Comparison of ENCODE assay signal across 8 cellular contexts in genomic region chr11:124724854-124725718, GRCh38. TPM values are rescaled to one million over a fixed set of nuclear protein-coding genes. Genes with fewer than 3 reads are reported as not detected.
A peak's percentile ranks its signal among the peaks of the same experiment; 100 is the strongest.
DNase-seq lines count a peak whose midpoint lies in the region; ATAC-seq and TF ChIP-seq lines count a peak whose summit lies in the region.

No MANE protein-coding gene starts in this region.

- H3K36me3 ChIP-seq in thoracic aorta, result no peaks in the 10 kb centered on the region
- no peaks in the 10 kb centered on the region for H3K36me3 ChIP-seq in testis (ENCODE audit: low read depth, missing control alignments)

- H3K27ac ChIP-seq in thoracic aorta (peak overlapping the region; percentile 38 to 59), testis (no peak overlapping the region)

- DNase-seq in DMS79 treated with DMSO at 0.1 percent for 48 hours (lab: John Stamatoyannopoulos, UW), result peak; percentile 30
- no peak for DNase-seq in DMS79 (lab: John Stamatoyannopoulos, UW)
- no peak for DNase-seq in thoracic aorta (ENCODE audit: low spot score)
- DNase-seq in activated CD4-positive, alpha-beta T cell treated with anti-CD3 and anti-CD28 coated beads, Interleukin-2, amount 50 U/mL, for 48 hours, result no peak
- no peak for DNase-seq in testis
- no peak for DNase-seq in sciatic nerve (ENCODE audit: low spot score)

- H3K4me1 Mint-ChIP-seq in brain, result peaks cover 73% of the 10 kb centered on the region

- H3K4me3 Mint-ChIP-seq in brain, result peak overlapping the region in 3 of 5 experiments; percentile 6 to 20 (median 12)

- no peaks in the 10 kb centered on the region for H3K36me3 Mint-ChIP-seq in brain

- H3K27me3 ChIP-seq in thoracic aorta (replicated peaks; ENCODE audit: insufficient read depth) (no peaks in the 10 kb centered on the region), testis (no peaks in the 10 kb centered on the region)

- intact Hi-C loops in testis (cut with DNase I; ENCODE audit: low total_unique reads), result no loop called here
- intact Hi-C loops in sciatic nerve (cut with DNase I), result no loop called here

- TF ChIP-seq POLR2A in testis (IDR thresholded peaks at IDR 0.05), result no peak

- no peak for TF ChIP-seq CTCF in brain (conservative IDR thresholded peaks at IDR 0.05)
- no peak for TF ChIP-seq CTCF in thoracic aorta (IDR thresholded peaks at IDR 0.05)
- no peak for TF ChIP-seq CTCF in testis (IDR thresholded peaks at IDR 0.05)

- H3K4me3 ChIP-seq in thoracic aorta (no peak overlapping the region), testis (no peak overlapping the region)

- WGBS in testis, 2 donors, result 50 to 60% methylated on average over 16 of the region's 16 CpGs

- H3K4me1 ChIP-seq in thoracic aorta (ENCODE audit: control insufficient read depth in 1 of 2, low read depth in 2 of 2), result peaks cover 8 to 13% of the 10 kb centered on the region in 2 donors
- H3K4me1 ChIP-seq in testis, result peaks cover 11% of the 10 kb centered on the region

- H3K9me3 Mint-ChIP-seq in brain, result peaks cover 0 to 4% (median 0%) of the 10 kb centered on the region in 5 experiments

- H3K27me3 Mint-ChIP-seq in brain, result peaks cover 43% of the 10 kb centered on the region

- H3K9me3 ChIP-seq in thoracic aorta (no peaks in the 10 kb centered on the region), testis (no peaks in the 10 kb centered on the region)

- ATAC-seq in HG03108 (IDR thresholded peaks at IDR 0.05; ENCODE audit: unreplicated experiment), result peak; percentile 96
- ATAC-seq in thoracic aorta (ENCODE audit: insufficient number of reproducible peaks, low FRiP score, low read depth), result no peak
- no peak for ATAC-seq in sciatic nerve

- peak overlapping the region; percentile 15 to 90 (median 36) for H3K27ac Mint-ChIP-seq in brain

RNA-seq across cellular contexts. Expression of gene NRGN, which starts 14.7 kb away (rescaled TPM):
- polyA plus RNA-seq in brain (ENCODE audit: insufficient read depth, low read depth, low replicate concordance) (643 TPM), testis (ENCODE audit: insufficient read depth, low read depth, low replicate concordance) (10.4 TPM)
- total RNA-seq in thoracic aorta (10 to 100 TPM in 1 of 2 donors, 1 to 10 TPM in 1; 7.3 to 17.5 TPM), testis (1 to 10 TPM; 3.0 to 5.5 TPM), sciatic nerve (6.2 TPM)

RNA-seq across cellular contexts. Expression of gene VSIG2, which starts 27.0 kb away (rescaled TPM):
- not detected for polyA plus RNA-seq in brain (ENCODE audit: insufficient read depth, low read depth, low replicate concordance)
- total RNA-seq in thoracic aorta, result 1 to 10 TPM; 1.2 to 2.7 TPM
- total RNA-seq in testis, result 1 to 10 TPM in 1 of 2 donors, under 1 TPM in 1; 0.74 to 1.3 TPM
- polyA plus RNA-seq in testis (ENCODE audit: insufficient read depth, low read depth, low replicate concordance), result 4.4 TPM
- 2.0 TPM for total RNA-seq in sciatic nerve

RNA-seq across cellular contexts. Expression of gene ESAM, which starts 37.0 kb away (rescaled TPM):
- polyA plus RNA-seq in brain (ENCODE audit: insufficient read depth, low read depth, low replicate concordance) (42.0 TPM), testis (ENCODE audit: insufficient read depth, low read depth, low replicate concordance) (15.8 TPM)
- total RNA-seq in thoracic aorta (100 to 1,000 TPM in 1 of 2 donors, 10 to 100 TPM in 1; 54.2 to 116 TPM), testis (10 to 100 TPM in 1 of 2 donors, 1 to 10 TPM in 1; 6.0 to 10.6 TPM), sciatic nerve (61.0 TPM)

RNA-seq across cellular contexts. Expression of gene SPA17, which starts 51.4 kb away (rescaled TPM):
- 14.8 TPM for polyA plus RNA-seq in brain (ENCODE audit: insufficient read depth, low read depth, low replicate concordance)
- 1 to 10 TPM; 3.9 to 6.4 TPM for total RNA-seq in thoracic aorta
- total RNA-seq in testis, result 100 to 1,000 TPM in 1 of 2 donors, 10 to 100 TPM in 1; 97.5 to 170 TPM
- 405 TPM for polyA plus RNA-seq in testis (ENCODE audit: insufficient read depth, low read depth, low replicate concordance)
- total RNA-seq in sciatic nerve, result 2.5 TPM

RNA-seq across cellular contexts. Expression of gene SIAE, which starts 51.5 kb away (rescaled TPM):
- 9.3 TPM for polyA plus RNA-seq in brain (ENCODE audit: insufficient read depth, low read depth, low replicate concordance)
- 10 to 100 TPM in 1 of 2 donors, 1 to 10 TPM in 1; 9.7 to 20.0 TPM for total RNA-seq in thoracic aorta
- total RNA-seq in testis, result 10 to 100 TPM; 14.5 to 16.1 TPM
- 15.3 TPM for polyA plus RNA-seq in testis (ENCODE audit: insufficient read depth, low read depth, low replicate concordance)
- 12.3 TPM for total RNA-seq in sciatic nerve

Comparison
In these comparisons a context has a peak if more than half of its experiments do, and no peak if none do; other contexts are left out.
1. H3K27ac ChIP-seq: peak in thoracic aorta (2 of 2); none in testis (0 of 2).